ENCODE assay signal across 8 cellular contexts in genomic region chr17:13601776-13602551, GRCh38. TPM values are rescaled to one million over a fixed set of nuclear protein-coding genes. Genes with fewer than 3 reads are reported as not detected.
A peak's percentile ranks its signal among the peaks of the same experiment; 100 is the strongest.
DNase-seq lines count a peak whose midpoint lies in the region; ATAC-seq and TF ChIP-seq lines count a peak whose summit lies in the region.

Gene HS3ST3A1, minus strand, starts transcription at chr17:13601929. Its CDS starts 800 bp downstream, at chr17:13601129.

- WGBS in thymus, result 1% methylated on average over 61 of the region's 61 CpGs

- no peaks in the 10 kb centered on the region for H3K36me3 ChIP-seq in BLaER1 treated with 17β-estradiol and CSF1 and Interleukin-3, amounts not matched to agents 10 nM and 100 nM
- no peaks in the 10 kb centered on the region for H3K36me3 ChIP-seq in thymus (ENCODE audit: control insufficient read depth, insufficient read depth)

- H3K36me3 Mint-ChIP-seq in chondrocyte (ENCODE audit: low read depth), result no peaks in the 10 kb centered on the region

- H3K9ac ChIP-seq in BLaER1 treated with 17β-estradiol and CSF1 and Interleukin-3, amounts not matched to agents 10 nM and 100 nM, result peak within 1 kb of the TSS; percentile 40 to 83 (median 70); a peak in 21 of 22 replicates

- DNase-seq in NCI-H460 (ENCODE audit: extremely low read depth, low read depth), result peak; percentile 72
- DNase-seq in chondrocyte (ENCODE audit: low spot score), result peak; percentile 95
- DNase-seq in left lobe of liver (ENCODE audit: low spot score), result peak; percentile 59
- no peak for DNase-seq in NCI-H1092 (lab: John Stamatoyannopoulos, UW)

- peak within 1 kb of the TSS; percentile 95 for H3K4me3 Mint-ChIP-seq in chondrocyte (ENCODE audit: unreplicated experiment)

- peak; percentile 12 for TF ChIP-seq CTCF in chondrocyte (IDR thresholded peaks at IDR 0.05)

- peaks cover 3% of the 10 kb centered on the region for H3K27me3 Mint-ChIP-seq in chondrocyte (ENCODE audit: low read depth)

- H3K4me2 ChIP-seq in BLaER1 treated with 17β-estradiol and CSF1 and Interleukin-3, amounts not matched to agents 10 nM and 100 nM, result peak within 1 kb of the TSS; percentile 89 to 100 (median 99)

- H3K27ac Mint-ChIP-seq in chondrocyte (ENCODE audit: unreplicated experiment), result peak within 1 kb of the TSS; percentile 96

- H3K27ac ChIP-seq in BLaER1 treated with 17β-estradiol and CSF1 and Interleukin-3, amounts not matched to agents 10 nM and 100 nM, result peak within 1 kb of the TSS in 9 of 11 experiments; percentile 13 to 66 (median 31); a peak in 11 of 22 replicates
- no peak within 1 kb of the TSS for H3K27ac ChIP-seq in thymus (ENCODE audit: low read depth)

- H3K9me3 ChIP-seq in BLaER1 treated with 17β-estradiol and CSF1 and Interleukin-3, amounts not matched to agents 10 nM and 100 nM (replicated peaks in 1 of 11), result 0 out of 22 replicates have a peak, but pooled peaks cover 0 to 3% (median 0%) of the 10 kb centered on the region in 11 experiments
- H3K9me3 ChIP-seq in thymus (ENCODE audit: control insufficient read depth), result no peaks in the 10 kb centered on the region

- peaks cover 22 to 32% (median 28%) of the 10 kb centered on the region in 10 experiments; a peak in 19 of 20 replicates for H3K4me1 ChIP-seq in BLaER1 treated with 17β-estradiol and CSF1 and Interleukin-3, amounts not matched to agents 10 nM and 100 nM
- H3K4me1 ChIP-seq in thymus (ENCODE audit: control insufficient read depth, insufficient read depth, low read length), result no peaks in the 10 kb centered on the region

- H3K27me3 ChIP-seq in BLaER1 treated with 17β-estradiol and CSF1 and Interleukin-3, amounts not matched to agents 10 nM and 100 nM, result peaks cover 28 to 53% (median 36%) of the 10 kb centered on the region in 11 experiments
- H3K27me3 ChIP-seq in thymus (ENCODE audit: control insufficient read depth, insufficient read depth), result peaks cover 37% of the 10 kb centered on the region

- peak; percentile 82 for ATAC-seq in left lobe of liver
- no peak for ATAC-seq in HG03457 (IDR thresholded peaks at IDR 0.05; ENCODE audit: unreplicated experiment)
- no peak for ATAC-seq in HG02678 (IDR thresholded peaks at IDR 0.05; ENCODE audit: unreplicated experiment)

- H4K20me1 ChIP-seq in BLaER1 treated with 17β-estradiol and CSF1 and Interleukin-3, amounts not matched to agents 10 nM and 100 nM, result peaks cover 0 to 14% (median 10%) of the 10 kb centered on the region in 11 experiments; a peak in 15 of 22 replicates

- H3K4me3 ChIP-seq in BLaER1 treated with 17β-estradiol and CSF1 and Interleukin-3, amounts not matched to agents 10 nM and 100 nM, result peak within 1 kb of the TSS; percentile 59 to 78 (median 72)
- peak within 1 kb of the TSS; percentile 6 for H3K4me3 ChIP-seq in thymus (ENCODE audit: low read length)

- no peaks in the 10 kb centered on the region for H3K9me3 Mint-ChIP-seq in chondrocyte (ENCODE audit: low read depth)

- peaks cover 39% of the 10 kb centered on the region for H3K4me1 Mint-ChIP-seq in chondrocyte (ENCODE audit: low read depth)

RNA-seq across cellular contexts. Expression of gene HS3ST3A1, which starts in this region (rescaled TPM):
- 9.0 and 19.7 TPM in 2 replicates for total RNA-seq in NCI-H460 (2014; rRNA removed; shearing (Covaris generic))
- 15.7 and 18.7 TPM in 2 replicates for polyA plus RNA-seq in NCI-H460 (2014; cell fraction: nucleus; rRNA removed)
- total RNA-seq in chondrocyte (8.8 to 11.5 TPM (median 10.6 TPM) in 3 replicates), left lobe of liver (7.6 TPM)
- 0.43 TPM for polyA plus RNA-seq in thymus
